Comparison of ENCODE assay signal across 27 cellular contexts in genomic region chr6:71119560-71119959, GRCh38.
A peak's percentile ranks its signal among the peaks of the same experiment; 100 is the strongest.
DNase-seq lines count a peak whose midpoint lies in the region; TF ChIP-seq lines count a peak whose summit lies in the region.
"Had no signal": no experiment of that assay in that cellular context is flagged by ENCODE, and none has a peak within 500 bp of the region (broad histone marks: within the 10 kb centered on the region; RNA-seq: fewer than 3 reads in every experiment).

No MANE protein-coding gene starts in this region.

- no peaks in the 10 kb centered on the region for H3K36me3 ChIP-seq in HEK293 (ENCODE audit: control insufficient read depth in 2 of 2, insufficient read depth in 1 of 2, low read length in 2 of 2)
- H3K36me3 ChIP-seq: BE2C; BLaER1; BLaER1 treated with 17β-estradiol and CSF1 and Interleukin-3, amounts not matched to agents 10 nM and 100 nM had no signal

- H3K9me3 ChIP-seq in HEK293 (ENCODE audit: control insufficient read depth, insufficient read depth, low read depth, low read length) = no peaks in the 10 kb centered on the region
- H3K9me3 ChIP-seq: A549, BE2C, Caco-2 had no signal

- no peak for DNase-seq in HCEC 1CT
- DNase-seq: 8988T; ACHN; AML-193; BE2C; C1 segment of cervical spinal cord; Caco-2; Calu3; CD4-positive, alpha-beta memory T cell; CD4-positive, alpha-beta T cell; CD4-positive, CD25-positive, alpha-beta regulatory T cell; CD8-positive, alpha-beta memory T cell; CD8-positive, alpha-beta T cell; COR-L47; DMS 273 treated with DMSO at 0.1 percent for 48 hours; DMS153; DMS53; DMS79; DMS79 treated with DMSO at 0.1 percent for 48 hours; DND-41; EL had no signal

- CTCF ChIA-PET in HEK293 (lab: Yijun Ruan, JAX) = interaction anchor here (0.6 to 1.1 kb wide), 3 partner anchors 12 to 232 kb away, joined by 3 to 5 read pairs (median 3); no protein-coding TSS in a partner anchor

- no peak for TF ChIP-seq CTCF in HEK293 (tag by site-specific recombination; IDR thresholded peaks at IDR 0.05)

- H3K4me3 ChIP-seq in HEK293 (ENCODE audit: low read depth, low read length) = no peak overlapping the region
- H3K4me3 ChIP-seq: A549; BLaER1; BLaER1 treated with 17β-estradiol and CSF1 and Interleukin-3, amounts not matched to agents 10 nM and 100 nM had no signal

- H3K4me1 ChIP-seq in HEK293 (ENCODE audit: control insufficient read depth, insufficient read depth, low read length) = peaks cover 4% of the 10 kb centered on the region
- H3K4me1 ChIP-seq: A549, BLaER1, Caco-2 had no signal

- H3K27ac ChIP-seq in HEK293 (ENCODE audit: extremely low read depth, low read depth, low read length) = no peak overlapping the region
- H3K27ac ChIP-seq: 22Rv1; A549; BLaER1; BLaER1 treated with 17β-estradiol and CSF1 and Interleukin-3, amounts not matched to agents 10 nM and 100 nM; C4-2B had no signal

- POLR2A ChIA-PET in HEK293 (lab: Yijun Ruan, JAX) = no interaction called here

TF ChIP-seq in HEK293, 187 proteins besides CTCF, POLR2A, EP300 and RAD21:
- TF ChIP-seq, protein P1, sequence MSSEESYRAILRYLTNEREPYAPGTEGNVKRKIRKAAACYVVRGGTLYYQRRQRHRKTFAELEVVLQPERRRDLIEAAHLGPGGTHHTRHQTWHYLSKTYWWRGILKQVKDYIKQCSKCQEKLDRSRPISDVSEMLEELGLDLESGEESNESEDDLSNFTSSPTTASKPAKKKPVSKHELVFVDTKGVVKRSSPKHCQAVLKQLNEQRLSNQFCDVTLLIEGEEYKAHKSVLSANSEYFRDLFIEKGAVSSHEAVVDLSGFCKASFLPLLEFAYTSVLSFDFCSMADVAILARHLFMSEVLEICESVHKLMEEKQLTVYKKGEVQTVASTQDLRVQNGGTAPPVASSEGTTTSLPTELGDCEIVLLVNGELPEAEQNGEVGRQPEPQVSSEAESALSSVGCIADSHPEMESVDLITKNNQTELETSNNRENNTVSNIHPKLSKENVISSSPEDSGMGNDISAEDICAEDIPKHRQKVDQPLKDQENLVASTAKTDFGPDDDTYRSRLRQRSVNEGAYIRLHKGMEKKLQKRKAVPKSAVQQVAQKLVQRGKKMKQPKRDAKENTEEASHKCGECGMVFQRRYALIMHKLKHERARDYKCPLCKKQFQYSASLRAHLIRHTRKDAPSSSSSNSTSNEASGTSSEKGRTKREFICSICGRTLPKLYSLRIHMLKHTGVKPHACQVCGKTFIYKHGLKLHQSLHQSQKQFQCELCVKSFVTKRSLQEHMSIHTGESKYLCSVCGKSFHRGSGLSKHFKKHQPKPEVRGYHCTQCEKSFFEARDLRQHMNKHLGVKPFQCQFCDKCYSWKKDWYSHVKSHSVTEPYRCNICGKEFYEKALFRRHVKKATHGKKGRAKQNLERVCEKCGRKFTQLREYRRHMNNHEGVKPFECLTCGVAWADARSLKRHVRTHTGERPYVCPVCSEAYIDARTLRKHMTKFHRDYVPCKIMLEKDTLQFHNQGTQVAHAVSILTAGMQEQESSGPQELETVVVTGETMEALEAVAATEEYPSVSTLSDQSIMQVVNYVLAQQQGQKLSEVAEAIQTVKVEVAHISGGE (tag by site-specific recombination; conservative IDR thresholded peaks at IDR 0.05; ENCODE audit: low read depth) = no peak
- TF ChIP-seq TCF7L2 (IDR thresholded peaks at IDR 0.05; ENCODE audit: borderline replicate concordance, low read depth, low read length) = no peak
- TF ChIP-seq ZNF654 (tag by site-specific recombination; IDR thresholded peaks at IDR 0.05; ENCODE audit: low read depth) = no peak
- TF ChIP-seq SETDB1 (IDR thresholded peaks at IDR 0.05; ENCODE audit: insufficient read length, low read length) = peak; percentile 97
- TF ChIP-seq ZFP41 (tag by site-specific recombination; IDR thresholded peaks at IDR 0.05; ENCODE audit: borderline replicate concordance) = no peak
- peak; percentile 54; the same call in 1 of the 2 replicates for TF ChIP-seq TRIM28 (IDR thresholded peaks at IDR 0.05; ENCODE audit: borderline replicate concordance, low read length)
TF ChIP-seq in HEK293: peak in this region for 2.
